ENCODE assay signal across 8 cellular contexts in the genomic region with DNA sequence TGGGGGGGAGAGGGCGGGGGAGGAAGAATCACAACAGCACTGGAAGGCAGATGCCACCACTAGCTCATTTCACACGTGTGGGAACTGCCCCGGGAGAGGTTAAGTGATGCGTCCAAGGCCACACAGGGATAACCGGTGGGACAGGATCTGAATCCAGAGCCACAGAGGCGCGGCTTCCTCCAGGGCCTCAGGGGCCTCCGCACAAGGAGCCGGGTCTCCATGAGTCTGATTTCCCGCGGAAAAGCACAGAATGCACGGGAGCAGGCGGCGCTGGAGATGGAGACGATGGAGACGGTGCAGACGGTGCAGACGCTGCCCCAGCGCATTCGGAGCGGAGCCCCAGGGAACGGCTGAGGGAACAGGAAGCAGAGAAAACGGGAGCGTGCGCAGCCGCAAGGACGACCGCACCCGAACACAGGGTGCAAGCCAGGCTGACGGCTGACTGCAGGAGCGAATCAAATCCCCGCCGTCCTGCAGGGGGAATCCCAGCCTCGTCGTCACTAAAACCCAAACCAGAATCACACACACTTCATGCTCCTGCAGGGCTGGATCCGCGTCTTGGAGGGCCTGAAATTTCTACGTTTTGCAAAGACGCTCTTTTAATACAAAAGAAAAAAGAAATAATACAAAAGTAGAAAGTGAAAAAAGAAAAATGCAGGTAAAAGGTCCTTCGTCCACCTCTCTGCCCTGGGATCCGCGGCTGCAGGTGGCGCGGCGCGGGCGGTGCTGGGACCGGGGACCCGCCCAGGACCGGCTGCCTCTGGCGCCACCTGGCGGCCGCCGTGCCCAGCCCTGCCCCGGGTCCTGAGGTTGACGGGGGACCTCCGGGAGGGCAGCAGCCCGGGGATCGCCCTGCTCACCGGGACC. TPM values are rescaled to one million over a fixed set of nuclear protein-coding genes. Genes with fewer than 3 reads are reported as not detected.
DNase-seq lines count a peak whose midpoint lies in the region; ATAC-seq and TF ChIP-seq lines count a peak whose summit lies in the region.

No MANE protein-coding gene starts in this region.

- no TSS peak for BruUV-seq in Caco-2 (replicated peaks; lab: Mats Ljungman, UMichigan)

- H3K4me3 ChIP-seq in Caco-2 (ENCODE audit: low read depth, low read length), result peak overlapping the region; percentile 37
- H3K4me3 ChIP-seq in HUES64 (ENCODE audit: low read length), result peak overlapping the region; percentile 27; the same call in 1 of the 2 replicates
- no peak overlapping the region for H3K4me3 ChIP-seq in WERI-Rb-1 (ENCODE audit: low read depth, low read length)
- peak overlapping the region; percentile 32 to 61 (median 51) for H3K4me3 ChIP-seq in breast epithelium

- no peaks in the 10 kb centered on the region for H3K9me3 Mint-ChIP-seq in Caco-2 (ENCODE audit: unreplicated experiment)

- CTCF ChIA-PET in Caco-2 (lab: Charles Lee), result no interaction called here

- H3K36me3 ChIP-seq in Caco-2 (ENCODE audit: control insufficient read depth, insufficient read depth, low read length), result no peaks in the 10 kb centered on the region
- H3K36me3 ChIP-seq in HUES64 (ENCODE audit: insufficient read depth, low read length), result peaks cover 24% of the 10 kb centered on the region
- H3K36me3 ChIP-seq in WERI-Rb-1, result peaks cover 42% of the 10 kb centered on the region
- no peaks in the 10 kb centered on the region for H3K36me3 ChIP-seq in breast epithelium

- no peak overlapping the region for H3K9ac ChIP-seq in HUES64 (ENCODE audit: low read depth, low read length)

- DNase-seq in Caco-2, result peak; percentile 67 to 83
- DNase-seq in WERI-Rb-1, result peak; percentile 41
- DNase-seq in breast epithelium (ENCODE audit: low spot score in 2 of 2), result peak; percentile 22 to 64
- peak; percentile 80 for DNase-seq in kidney tubule cell (ENCODE audit: low spot score)
- DNase-seq in stimulated activated CD4-positive, alpha-beta T cell treated with anti-CD3 and anti-CD28 coated beads, Interleukin-2, amount 100 ng/mL, for 24 hours, result peak; percentile 84 to 85
- DNase-seq in NCI-H1694 treated with DMSO at 0.1 percent for 48 hours (lab: John Stamatoyannopoulos, UW), result no peak

- peak; percentile 85 for ATAC-seq in GM21381 (IDR thresholded peaks at IDR 0.05; ENCODE audit: unreplicated experiment)

- H3K4me1 ChIP-seq in Caco-2, result no peaks in the 10 kb centered on the region
- H3K4me1 ChIP-seq in HUES64 (ENCODE audit: insufficient read depth, low read length), result peaks cover 24% of the 10 kb centered on the region
- no peaks in the 10 kb centered on the region for H3K4me1 ChIP-seq in breast epithelium

- H3K27me3 ChIP-seq in Caco-2 (replicated peaks; ENCODE audit: control insufficient read depth, insufficient read depth, low read length) (no peaks in the 10 kb centered on the region), HUES64 (ENCODE audit: insufficient read depth, low read length) (no peaks in the 10 kb centered on the region), WERI-Rb-1 (ENCODE audit: insufficient read depth, low read depth, severe bottlenecking) (no peaks in the 10 kb centered on the region), breast epithelium (no peaks in the 10 kb centered on the region)

- peak; percentile 63 to 76 for TF ChIP-seq CTCF in Caco-2 (IDR thresholded peaks at IDR 0.05; ENCODE audit: insufficient read depth in 1 of 2, low read depth in 1 of 2, low read length in 1 of 2, severe bottlenecking in 1 of 2, unreplicated experiment in 1 of 2)
- TF ChIP-seq CTCF in WERI-Rb-1 (IDR thresholded peaks at IDR 0.05; ENCODE audit: low read depth, low read length), result peak; percentile 69
- TF ChIP-seq CTCF in breast epithelium (IDR thresholded peaks at IDR 0.05), result peak in 2 of 3 donors; percentile 24 to 60

- 56% methylated on average over 58 of the region's 60 CpGs for WGBS in HUES64

- H3K27ac Mint-ChIP-seq in Caco-2 (ENCODE audit: unreplicated experiment), result peak overlapping the region; percentile 78

- no peaks in the 10 kb centered on the region for H3K27me3 Mint-ChIP-seq in Caco-2 (ENCODE audit: insufficient read depth, unreplicated experiment)

- no peak overlapping the region for H3K27ac ChIP-seq in HUES64 (ENCODE audit: low read depth, low read length)
- H3K27ac ChIP-seq in WERI-Rb-1, result no peak overlapping the region
- peak overlapping the region in 1 of 2 donors; percentile 48 for H3K27ac ChIP-seq in breast epithelium

- peaks cover 6% of the 10 kb centered on the region for H3K4me1 Mint-ChIP-seq in Caco-2 (ENCODE audit: low read depth, unreplicated experiment)

- intact Hi-C loops in Caco-2 (cut with micrococcal nuclease; ENCODE audit: unreplicated experiment) (loop anchor here (1.0 to 5.0 kb wide), 2 partner anchors 57 to 416 kb away; no protein-coding TSS in a partner anchor), breast epithelium (cut with DNase I; ENCODE audit: low total_unique reads) (no loop called here)

- peaks cover 22% of the 10 kb centered on the region for H3K36me3 Mint-ChIP-seq in Caco-2 (ENCODE audit: insufficient read depth, unreplicated experiment)

- H3K4me3 Mint-ChIP-seq in Caco-2 (ENCODE audit: unreplicated experiment), result peak overlapping the region; percentile 85

- H3K9me3 ChIP-seq in Caco-2 (no peaks in the 10 kb centered on the region), HUES64 (ENCODE audit: insufficient read depth, low read depth, low read length) (no peaks in the 10 kb centered on the region), WERI-Rb-1 (ENCODE audit: severe bottlenecking) (no peaks in the 10 kb centered on the region), breast epithelium (no peaks in the 10 kb centered on the region)

- no peak for TF ChIP-seq POLR2A in breast epithelium (IDR thresholded peaks at IDR 0.05)

- POLR2A ChIA-PET in Caco-2 (lab: Charles Lee), result no interaction called here

RNA-seq across cellular contexts. Expression of a gene that starts 20.4 kb away (rescaled TPM):
- 11.2 and 12.6 TPM in 2 replicates for total RNA-seq in Caco-2 (2022)
- 16.4 TPM for polyA plus RNA-seq in HUES64 (2013, experiment 1 of 2)
- 19.1 TPM for polyA plus RNA-seq in HUES64 (2013, experiment 2 of 2)
- total RNA-seq in breast epithelium, result 10 to 100 TPM; 11.6 to 23.2 (median 15.4) TPM

RNA-seq across cellular contexts. Expression of a gene that starts 53.3 kb away (rescaled TPM):
- total RNA-seq in Caco-2 (2022) (1,310 and 1,315 TPM in 2 replicates), breast epithelium (100 to 1,000 TPM; 157 to 186 (median 162) TPM)
- 1,435 TPM for polyA plus RNA-seq in HUES64 (2013, experiment 1 of 2)
- polyA plus RNA-seq in HUES64 (2013, experiment 2 of 2), result 1,287 TPM
